In genomic region chr5:142313693-142314092, GRCh38 we compare ENCODE assay signal across 18 cellular contexts. TPM values are rescaled to one million over a fixed set of nuclear protein-coding genes. Genes with fewer than 3 reads are reported as not detected.
DNase-seq lines count a peak whose midpoint lies in the region; TF ChIP-seq lines count a peak whose summit lies in the region.
"Had no signal": no experiment of that assay in that cellular context is flagged by ENCODE, and none has a peak within 500 bp of the region (broad histone marks: within the 10 kb centered on the region; RNA-seq: fewer than 3 reads in every experiment).

No MANE protein-coding gene starts in this region.

- no peak overlapping the region for H2BK120ac ChIP-seq in mesenchymal stem cell (ENCODE audit: low read depth, low read length)

- H3K4me1 ChIP-seq in left ventricle myocardium inferior (peaks cover 93% of the 10 kb centered on the region), right atrium auricular region (peaks cover 0 to 63% of the 10 kb centered on the region in 2 donors), ascending aorta (peaks cover 9 to 47% of the 10 kb centered on the region in 2 donors), mesenchymal stem cell (ENCODE audit: control insufficient read depth, insufficient read depth, low read depth, low read length) (peaks cover 29% of the 10 kb centered on the region), A673 (ENCODE audit: insufficient read depth, low read length, poor library complexity, severe bottlenecking) (peaks cover 55% of the 10 kb centered on the region)
- H3K4me1 ChIP-seq: A549 had no signal

- H3K4me2 ChIP-seq in mesenchymal stem cell (ENCODE audit: low read length, poor library complexity, severe bottlenecking), result no peak overlapping the region
- H3K4me2 ChIP-seq: A549, SK-N-SH had no signal

- no peak overlapping the region for H3K14ac ChIP-seq in mesenchymal stem cell (ENCODE audit: low read length in 2 of 2)

- TF ChIP-seq CTCF in left ventricle myocardium inferior (IDR thresholded peaks at IDR 0.05; ENCODE audit: borderline replicate concordance) (no peak), right atrium auricular region (IDR thresholded peaks at IDR 0.05) (no peak), ascending aorta (IDR thresholded peaks at IDR 0.05) (no peak), A673 (conservative IDR thresholded peaks at IDR 0.05; ENCODE audit: low read depth, low read length) (no peak)

- no peak overlapping the region for H3K4ac ChIP-seq in mesenchymal stem cell (ENCODE audit: low read depth in 1 of 2, low read length in 2 of 2)

- H3K4me3 ChIP-seq in left ventricle myocardium inferior (peak overlapping the region; percentile 36), right atrium auricular region (no peak overlapping the region), ascending aorta (peak overlapping the region in 1 of 2 donors; percentile 4), mesenchymal stem cell (ENCODE audit: insufficient read depth in 1 of 2, low read depth in 1 of 2, low read length in 2 of 2) (no peak overlapping the region), A673 (ENCODE audit: low read depth, low read length, poor library complexity, severe bottlenecking) (no peak overlapping the region)
- H3K4me3 ChIP-seq: A549, tibial artery had no signal

- CTCF ChIA-PET in A673 (lab: Charles Lee), result no interaction called here

- H4K8ac ChIP-seq in mesenchymal stem cell (ENCODE audit: low read length), result no peak overlapping the region

- H3K23ac ChIP-seq in mesenchymal stem cell (ENCODE audit: low read length in 2 of 2), result no peak overlapping the region

- H3K9me3 ChIP-seq in left ventricle myocardium inferior (replicated peaks) (no peaks in the 10 kb centered on the region), right atrium auricular region (no peaks in the 10 kb centered on the region), ascending aorta (no peaks in the 10 kb centered on the region), mesenchymal stem cell (ENCODE audit: control insufficient read depth, low read length) (no peaks in the 10 kb centered on the region), A673 (ENCODE audit: low read depth, low read length, poor library complexity, severe bottlenecking) (no peaks in the 10 kb centered on the region)
- H3K9me3 ChIP-seq: A549, SK-N-SH, tibial artery had no signal

- no peak overlapping the region for H2AK5ac ChIP-seq in mesenchymal stem cell (ENCODE audit: low read length, severe bottlenecking)

- no peak overlapping the region for H2AFZ ChIP-seq in mesenchymal stem cell (ENCODE audit: low read depth, low read length)

- H2BK5ac ChIP-seq in mesenchymal stem cell (ENCODE audit: low read depth, low read length, poor library complexity, severe bottlenecking), result no peak overlapping the region

- DNase-seq in left ventricle myocardium inferior (no peak), right atrium auricular region (ENCODE audit: low spot score) (no peak), ascending aorta (ENCODE audit: low spot score in 2 of 2) (no peak), mesenchymal stem cell (no peak), HuH-7 (ENCODE audit: low spot score) (no peak), A673 (ENCODE audit: low spot score) (no peak), NOMO-1 treated with dmso at 0.1 percent for 144 hours (lab: John Stamatoyannopoulos, UW; ENCODE audit: unreplicated experiment) (no peak)
- no peak for DNase-seq in activated effector memory CD4-positive, alpha-beta T cell treated with Interleukin-2 at 50 U/mL for 16 hours
- DNase-seq: activated CD4-positive, alpha-beta T cell treated with anti-CD3 and anti-CD28 coated beads, Interleukin-2, amount 50 U/mL, for 1 hour; head of caudate nucleus; NCI-H1417 treated with DMSO at 0.1 percent for 48 hours; NCI-H524; SK-N-SH; stimulated activated CD4-positive, alpha-beta T cell treated with anti-CD3 and anti-CD28 coated beads, Interleukin-12 subunit alpha, Interleukin-12 subunit beta, amount 100 ng/mL, for 4 hours; tibial artery had no signal

- no peak overlapping the region for H3K18ac ChIP-seq in mesenchymal stem cell (ENCODE audit: low read depth in 1 of 2, low read length in 2 of 2)

- BruUV-seq in A673 (replicated peaks; lab: Mats Ljungman, UMichigan), result no TSS peak

- peaks cover 2% of the 10 kb centered on the region for H3K79me1 ChIP-seq in mesenchymal stem cell (replicated peaks; ENCODE audit: low read length, poor library complexity, severe bottlenecking)

- WGBS in mesenchymal stem cell, result 78% methylated on average over 3 of the region's 4 CpGs

- no peak overlapping the region for H2BK12ac ChIP-seq in mesenchymal stem cell (ENCODE audit: low read length in 2 of 2)

- H3K27ac ChIP-seq in left ventricle myocardium inferior (replicated peaks) (peak overlapping the region; percentile 98), right atrium auricular region (no peak overlapping the region), ascending aorta (peak overlapping the region; percentile 29 to 35), mesenchymal stem cell (ENCODE audit: low read length, poor library complexity, severe bottlenecking) (no peak overlapping the region), A673 (ENCODE audit: low read depth, low read length, poor library complexity, severe bottlenecking) (no peak overlapping the region)
- H3K27ac ChIP-seq: A549, VCaP had no signal

- POLR2A ChIA-PET in A673 (lab: Charles Lee; ENCODE audit: low non-redundant PET), result interaction anchor here (0.7 kb wide), 1 partner anchor 407 kb away, joined by 3 read pairs; no protein-coding TSS in a partner anchor

- H4K91ac ChIP-seq in mesenchymal stem cell (ENCODE audit: low read length), result no peak overlapping the region

- intact Hi-C loops in left ventricle myocardium inferior (cut with micrococcal nuclease), result loop anchor here (10.0 kb wide), 1 partner anchor 159 kb away; no protein-coding TSS in a partner anchor
- intact Hi-C loops in ascending aorta (cut with DNase I), result no loop called here
- intact Hi-C loops in A673 (cut with micrococcal nuclease; ENCODE audit: unreplicated experiment), result no loop called here

- H3K27me3 ChIP-seq in left ventricle myocardium inferior (ENCODE audit: low read depth), result no peaks in the 10 kb centered on the region
- H3K27me3 ChIP-seq in right atrium auricular region, result no peaks in the 10 kb centered on the region
- H3K27me3 ChIP-seq in ascending aorta, result no peaks in the 10 kb centered on the region
- no peaks in the 10 kb centered on the region for H3K27me3 ChIP-seq in mesenchymal stem cell (ENCODE audit: control insufficient read depth in 1 of 2, insufficient read depth in 1 of 2, low read length in 2 of 2)
- no peaks in the 10 kb centered on the region for H3K27me3 ChIP-seq in A673 (replicated peaks; ENCODE audit: insufficient read depth, low read depth, low read length, poor library complexity)
- H3K27me3 ChIP-seq: tibial artery had no signal

- peak overlapping the region; percentile 41 for H3K9ac ChIP-seq in mesenchymal stem cell (ENCODE audit: low read length)
- H3K9ac ChIP-seq: SK-N-SH had no signal

- peaks cover 27% of the 10 kb centered on the region for H3K36me3 ChIP-seq in left ventricle myocardium inferior
- H3K36me3 ChIP-seq in right atrium auricular region, result peaks cover 21% of the 10 kb centered on the region
- peaks cover 19 to 53% of the 10 kb centered on the region in 2 donors for H3K36me3 ChIP-seq in ascending aorta
- H3K36me3 ChIP-seq in mesenchymal stem cell (ENCODE audit: control insufficient read depth in 1 of 2, insufficient read depth in 2 of 2, low read depth in 1 of 2, low read length in 2 of 2), result peaks cover 57% of the 10 kb centered on the region in 2 experiments
- H3K36me3 ChIP-seq in A673 (ENCODE audit: insufficient read depth, low read length, poor library complexity, severe bottlenecking), result peaks cover 47% of the 10 kb centered on the region

- H2BK15ac ChIP-seq in mesenchymal stem cell (ENCODE audit: low read depth, poor library complexity, severe bottlenecking), result no peak overlapping the region

RNA-seq across cellular contexts. Expression of gene SPRY4, which starts 11.1 kb away (rescaled TPM):
- total RNA-seq in left ventricle myocardium inferior, result 10.2 TPM
- 10 to 100 TPM; 19.9 to 33.7 TPM for total RNA-seq in right atrium auricular region
- total RNA-seq in ascending aorta, result 111 TPM
- 98.3 TPM for polyA plus RNA-seq in mesenchymal stem cell (2013, experiment 1 of 2)
- 95.2 TPM for polyA plus RNA-seq in mesenchymal stem cell (2013, experiment 2 of 2)
- total RNA-seq in A673 (2021), result 35.5 and 35.6 TPM in 2 replicates
- polyA plus RNA-seq: CD14-positive monocyte had no signal

Comparison
In these comparisons a context has a peak if more than half of its experiments do, and no peak if none do; other contexts are left out.
1. H3K27ac ChIP-seq: peak in left ventricle myocardium inferior (single experiment) and ascending aorta (2 of 2); none in right atrium auricular region (0 of 2), mesenchymal stem cell (single experiment) and A673 (single experiment).